Comparison of ENCODE assay signal across 17 cellular contexts in genomic region chr3:83514130-83514914, GRCh38.
DNase-seq lines count a peak whose midpoint lies in the region; ATAC-seq and TF ChIP-seq lines count a peak whose summit lies in the region.
"Had no signal": no experiment of that assay in that cellular context is flagged by ENCODE, and none has a peak within 500 bp of the region (broad histone marks: within the 10 kb centered on the region; RNA-seq: fewer than 3 reads in every experiment).

No MANE protein-coding gene starts in this region.

- DNase-seq in Calu3: peak; percentile 30
- peak; percentile 65 for DNase-seq in astrocyte of the hippocampus (ENCODE audit: low read depth, low spot score)
- peak; percentile 53 for DNase-seq in iris pigment epithelial cell (ENCODE audit: low read depth)
- DNase-seq in NCI-H510A (lab: John Stamatoyannopoulos, UW): no peak
- DNase-seq in HuH-7 (ENCODE audit: low spot score): no peak
- DNase-seq in psoas muscle: no peak
- DNase-seq: CD8-positive, alpha-beta T cell; cerebellar nuclear complex; EL; NCI-H187 treated with DMSO at 0.1 percent for 48 hours; NCI-H510A treated with DMSO at 0.1 percent for 48 hours; nephron progenitor cell; SW 1271 had no signal

- H3K9me3 Mint-ChIP-seq in Calu3 (ENCODE audit: low read depth, unreplicated experiment): no peaks in the 10 kb centered on the region
- H3K9me3 Mint-ChIP-seq: nephron progenitor cell had no signal

- no peaks in the 10 kb centered on the region for H3K36me3 ChIP-seq in HUES64 (ENCODE audit: insufficient read depth, low read length)
- no peaks in the 10 kb centered on the region for H3K36me3 ChIP-seq in psoas muscle (ENCODE audit: insufficient read depth in 1 of 2, low read depth in 1 of 2)
- H3K36me3 ChIP-seq: vagina had no signal

- H3K4me3 ChIP-seq in HUES64 (ENCODE audit: low read length) (no peak overlapping the region), psoas muscle (no peak overlapping the region)
- H3K4me3 ChIP-seq: vagina had no signal

- CTCF ChIA-PET in Calu3 (lab: Charles Lee): no interaction called here

- H3K36me3 Mint-ChIP-seq in Calu3 (ENCODE audit: insufficient read depth, unreplicated experiment): no peaks in the 10 kb centered on the region
- H3K36me3 Mint-ChIP-seq: CD8-positive, alpha-beta T cell; memory B cell had no signal

- H3K27ac ChIP-seq in HUES64 (ENCODE audit: low read depth, low read length): peak overlapping the region; percentile 66; the same call in 1 of the 2 replicates
- H3K27ac ChIP-seq in psoas muscle: no peak overlapping the region
- H3K27ac ChIP-seq: vagina had no signal

- no peak for ATAC-seq in GM21825 (IDR thresholded peaks at IDR 0.05; ENCODE audit: unreplicated experiment)
- ATAC-seq in psoas muscle: no peak
- ATAC-seq: CD8-positive, alpha-beta T cell had no signal

- H3K27me3 ChIP-seq in HUES64 (ENCODE audit: insufficient read depth, low read length) (no peaks in the 10 kb centered on the region), psoas muscle (ENCODE audit: insufficient read depth in 3 of 3, low read length in 2 of 3) (no peaks in the 10 kb centered on the region)
- H3K27me3 ChIP-seq: vagina had no signal

- 54% methylated on average over 6 of the region's 6 CpGs for WGBS in HUES64
- 86 to 88% (median 87%) methylated on average over 6 of the region's 6 CpGs for WGBS in psoas muscle, 3 donors

- TF ChIP-seq CTCF in Calu3 (IDR thresholded peaks at IDR 0.05; ENCODE audit: unreplicated experiment) (no peak), psoas muscle (IDR thresholded peaks at IDR 0.05) (no peak)

- H3K4me1 ChIP-seq in HUES64 (ENCODE audit: insufficient read depth, low read length): peaks cover 26% of the 10 kb centered on the region
- H3K4me1 ChIP-seq in psoas muscle: no peaks in the 10 kb centered on the region
- H3K4me1 ChIP-seq: vagina had no signal

- H3K27me3 Mint-ChIP-seq in Calu3 (ENCODE audit: unreplicated experiment): no peaks in the 10 kb centered on the region
- H3K27me3 Mint-ChIP-seq: memory B cell had no signal

- H3K9ac ChIP-seq in HUES64 (ENCODE audit: low read depth, low read length): peak overlapping the region; percentile 8; the same call in 1 of the 2 replicates

- intact Hi-C loops in Calu3 (cut with micrococcal nuclease; ENCODE audit: unreplicated experiment) (no loop called here), psoas muscle (cut with DNase I) (no loop called here)

- peaks cover 16% of the 10 kb centered on the region for H3K4me1 Mint-ChIP-seq in Calu3 (ENCODE audit: low read depth, unreplicated experiment)
- H3K4me1 Mint-ChIP-seq: memory B cell, nephron progenitor cell had no signal

- H3K9me3 ChIP-seq in HUES64 (ENCODE audit: insufficient read depth, low read depth, low read length) (0 out of 2 replicates have a peak, but pooled peaks cover 2% of the 10 kb centered on the region), psoas muscle (no peaks in the 10 kb centered on the region)
- H3K9me3 ChIP-seq: vagina had no signal

- H3K27ac Mint-ChIP-seq in Calu3 (ENCODE audit: unreplicated experiment): no peak overlapping the region
- H3K27ac Mint-ChIP-seq: CD8-positive, alpha-beta T cell; memory B cell; nephron progenitor cell had no signal

- BruUV-seq in Calu3 (replicated peaks; lab: Mats Ljungman, UMichigan): no TSS peak

- no peak overlapping the region for H3K4me3 Mint-ChIP-seq in Calu3 (ENCODE audit: low read depth, unreplicated experiment)
- H3K4me3 Mint-ChIP-seq: CD8-positive, alpha-beta T cell; memory B cell; nephron progenitor cell had no signal

Comparison
In these comparisons a context has a peak if more than half of its experiments do, and no peak if none do; other contexts are left out.
1. DNase-seq: peak in Calu3 (single experiment), astrocyte of the hippocampus (single experiment) and iris pigment epithelial cell (single experiment); none in NCI-H510A (single experiment), HuH-7 (single experiment) and psoas muscle (0 of 2).